ENCODE assay signal across 32 cellular contexts in the genomic region with DNA sequence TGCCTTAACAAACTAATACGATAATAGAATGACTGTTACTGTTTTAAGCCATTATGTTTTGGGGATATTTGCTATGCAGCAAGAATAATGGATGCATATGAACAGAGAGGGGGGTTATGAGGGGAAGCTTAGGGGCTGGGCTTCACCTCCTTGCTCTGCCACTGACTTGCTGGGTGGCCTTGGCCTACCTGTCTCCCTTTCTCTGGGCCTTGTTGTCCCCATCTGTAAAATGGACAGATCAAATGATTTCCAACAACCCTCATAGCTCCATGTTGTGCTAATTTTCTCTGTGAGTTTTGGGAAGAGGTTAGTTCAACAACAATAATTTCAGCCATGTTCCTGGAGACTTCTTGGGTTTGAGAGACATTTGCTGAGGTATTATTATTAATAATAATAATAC.
A peak's percentile ranks its signal among the peaks of the same experiment; 100 is the strongest.
DNase-seq lines count a peak whose midpoint lies in the region; ATAC-seq, FAIRE-seq and TF ChIP-seq lines count a peak whose summit lies in the region.
"Had no signal": no experiment of that assay in that cellular context is flagged by ENCODE, and none has a peak within 500 bp of the region (broad histone marks: within the 10 kb centered on the region; RNA-seq: fewer than 3 reads in every experiment).

No MANE protein-coding gene starts in this region.

- H3K9me1 ChIP-seq in K562 (ENCODE audit: control insufficient read depth, insufficient read depth, low read length): no peaks in the 10 kb centered on the region

- H3K9ac ChIP-seq in HepG2 (ENCODE audit: insufficient read depth, low read depth, low read length) (no peak overlapping the region), BLaER1 (no peak overlapping the region), K562 (ENCODE audit: insufficient read depth in 1 of 2, low read depth in 2 of 2, low read length in 2 of 2) (no peak overlapping the region)

- POLR2A ChIA-PET in HepG2 (lab: Yijun Ruan, JAX): no interaction called here
- POLR2A ChIA-PET in K562 (lab: Yijun Ruan, JAX): interaction anchor here (0.6 to 1.0 kb wide), 4 partner anchors 24 to 285 kb away, joined by 3 read pairs; no protein-coding TSS in a partner anchor

- H4K20me1 ChIP-seq in HepG2 (ENCODE audit: insufficient read depth, low read length): no peaks in the 10 kb centered on the region
- H4K20me1 ChIP-seq in BLaER1: no peaks in the 10 kb centered on the region
- H4K20me1 ChIP-seq in K562 (replicated peaks; ENCODE audit: control insufficient read depth, insufficient read depth, low read length): no peaks in the 10 kb centered on the region
- H4K20me1 ChIP-seq: BLaER1 treated with 17β-estradiol and CSF1 and Interleukin-3, amounts not matched to agents 10 nM and 100 nM had no signal

- no peak for DNase-seq in HepG2 (ENCODE audit: low spot score)
- DNase-seq in right lobe of liver: no peak
- DNase-seq in WERI-Rb-1: no peak
- DNase-seq in K562 (ENCODE audit: extremely low read depth in 1 of 4, low spot score in 3 of 4): no peak
- DNase-seq in DMS79 treated with DMSO at 0.1 percent for 48 hours (lab: John Stamatoyannopoulos, UW): no peak
- no peak for DNase-seq in pancreas
- DNase-seq: 8988T; ACHN; AML-193; C1 segment of cervical spinal cord; Caco-2; Calu3; CD4-positive, alpha-beta memory T cell; CD4-positive, alpha-beta T cell; CD4-positive, CD25-positive, alpha-beta regulatory T cell; CD8-positive, alpha-beta memory T cell; CD8-positive, alpha-beta T cell; COR-L47; DMS153; DMS53; DMS79; DND-41; EL had no signal

- H3K27me3 ChIP-seq in HepG2 (ENCODE audit: control insufficient read depth in 1 of 2, insufficient read depth in 2 of 2, low read length in 2 of 2) (no peaks in the 10 kb centered on the region), right lobe of liver (no peaks in the 10 kb centered on the region), BLaER1 (no peaks in the 10 kb centered on the region), WERI-Rb-1 (ENCODE audit: insufficient read depth, low read depth, severe bottlenecking) (no peaks in the 10 kb centered on the region), K562 (ENCODE audit: control insufficient read depth in 2 of 2, insufficient read depth in 2 of 2, low read length in 2 of 2) (no peaks in the 10 kb centered on the region), pancreas (no peaks in the 10 kb centered on the region)
- H3K27me3 ChIP-seq: BE2C; BLaER1 treated with 17β-estradiol and CSF1 and Interleukin-3, amounts not matched to agents 10 nM and 100 nM had no signal

- CTCF ChIA-PET in HepG2 (lab: Yijun Ruan, JAX; ENCODE audit: low intra/inter-chr PET ratio, low total read pairs) (no interaction called here), K562 (lab: Yijun Ruan, JAX; ENCODE audit: low intra/inter-chr PET ratio) (no interaction called here)

- TF ChIP-seq CTCF in HepG2 (CRISPR knock-in tag; IDR thresholded peaks at IDR 0.05) (no peak), right lobe of liver (IDR thresholded peaks at IDR 0.05) (no peak), WERI-Rb-1 (IDR thresholded peaks at IDR 0.05; ENCODE audit: low read depth, low read length) (no peak), K562 (IDR thresholded peaks at IDR 0.05 in 2 of 3, conservative IDR thresholded peaks at IDR 0.05 in 1 of 3; ENCODE audit: insufficient read depth in 2 of 3, low read depth in 1 of 3, low read length in 3 of 3) (no peak), pancreas (IDR thresholded peaks at IDR 0.05) (no peak)

- H3K27ac ChIP-seq in HepG2 (ENCODE audit: extremely low read length, insufficient read depth, low read length): no peak overlapping the region
- no peak overlapping the region for H3K27ac ChIP-seq in right lobe of liver
- H3K27ac ChIP-seq in BLaER1: peak overlapping the region; percentile 83
- peak overlapping the region; percentile 75 for H3K27ac ChIP-seq in WERI-Rb-1
- H3K27ac ChIP-seq in K562 (ENCODE audit: extremely low read depth, low read depth, low read length): peak overlapping the region; percentile 73; the same call in 1 of the 3 replicates
- no peak overlapping the region for H3K27ac ChIP-seq in pancreas
- H3K27ac ChIP-seq: 22Rv1, A549, C4-2B had no signal

- H3K9me3 ChIP-seq in HepG2 (ENCODE audit: low read length) (no peaks in the 10 kb centered on the region), right lobe of liver (no peaks in the 10 kb centered on the region), BLaER1 (peaks cover 51% of the 10 kb centered on the region), WERI-Rb-1 (ENCODE audit: severe bottlenecking) (peaks cover 22% of the 10 kb centered on the region), K562 (replicated peaks; ENCODE audit: control insufficient read depth, insufficient read depth, low read depth, low read length) (peaks cover 11% of the 10 kb centered on the region), pancreas (no peaks in the 10 kb centered on the region)
- H3K9me3 ChIP-seq: A549, BE2C, Caco-2 had no signal

- H3K79me2 ChIP-seq in HepG2 (ENCODE audit: insufficient read depth, low read length) (no peaks in the 10 kb centered on the region), K562 (ENCODE audit: control insufficient read depth, insufficient read depth, low read length) (no peaks in the 10 kb centered on the region; the same call in 1 of the 3 replicates)

- TF ChIP-seq POLR2A in HepG2 (IDR thresholded peaks at IDR 0.05; ENCODE audit: insufficient read depth in 1 of 2, low read depth in 2 of 2, low read length in 2 of 2) (no peak), right lobe of liver (IDR thresholded peaks at IDR 0.05) (no peak), K562 (conservative IDR thresholded peaks at IDR 0.05) (no peak)

- no peak for FAIRE-seq in HepG2 (lab: Jason Lieb, UNC)
- peak; percentile 54 for FAIRE-seq in K562 (lab: Jason Lieb, UNC)
- no peak for FAIRE-seq in pancreas (lab: Jason Lieb, UNC)
- FAIRE-seq: A204.1, A549, D721Med had no signal

- in situ Hi-C loops in HepG2 (cut with HindIII; ENCODE audit: extremely low pct_ligation_motif_present, low pct_unique_long_range_greater_than_20kb) (no loop called here), K562 (cut with MboI) (no loop called here)

- WGBS in HepG2 (ENCODE audit: low lambda C conversion rate): 89% methylated on average over 1 of the region's 1 CpG
- WGBS in right lobe of liver (ENCODE audit: insufficient coverage, low coverage, low lambda C conversion rate, missing lambda C conversion rate): 91% methylated on average over 1 of the region's 1 CpG
- WGBS in K562 (ENCODE audit: insufficient coverage, low coverage, missing lambda C conversion rate): 100% methylated on average over 1 of the region's 1 CpG
- WGBS in pancreas, 2 donors: 92 to 100% methylated on average over 1 of the region's 1 CpG

- no peaks in the 10 kb centered on the region for H3K4me1 ChIP-seq in HepG2 (ENCODE audit: insufficient read depth, low read length)
- H3K4me1 ChIP-seq in right lobe of liver: no peaks in the 10 kb centered on the region
- peaks cover 91% of the 10 kb centered on the region for H3K4me1 ChIP-seq in BLaER1
- H3K4me1 ChIP-seq in K562 (replicated peaks in 1 of 2; ENCODE audit: control insufficient read depth in 2 of 2, insufficient read depth in 2 of 2, low read length in 2 of 2): peaks cover 6 to 39% of the 10 kb centered on the region in 2 experiments; a peak in 4 of 5 replicates
- no peaks in the 10 kb centered on the region for H3K4me1 ChIP-seq in pancreas
- H3K4me1 ChIP-seq: A549, Caco-2 had no signal

- BruUV-seq in HepG2 (replicated peaks; lab: Mats Ljungman, UMichigan) (no TSS peak), K562 (replicated peaks; lab: Mats Ljungman, UMichigan) (no TSS peak)

- no peak overlapping the region for H2AFZ ChIP-seq in HepG2 (ENCODE audit: low read length)
- no peak overlapping the region for H2AFZ ChIP-seq in K562 (ENCODE audit: low read depth, low read length)

- H3K36me3 ChIP-seq in HepG2 (replicated peaks in 1 of 2; ENCODE audit: control insufficient read depth in 1 of 2, insufficient read depth in 2 of 2, low read length in 2 of 2): no peaks in the 10 kb centered on the region
- no peaks in the 10 kb centered on the region for H3K36me3 ChIP-seq in right lobe of liver
- H3K36me3 ChIP-seq in BLaER1: peaks cover 38% of the 10 kb centered on the region
- no peaks in the 10 kb centered on the region for H3K36me3 ChIP-seq in WERI-Rb-1
- H3K36me3 ChIP-seq in K562 (ENCODE audit: control insufficient read depth, insufficient read depth, low read length): no peaks in the 10 kb centered on the region; the same call in 2 of the 3 replicates
- no peaks in the 10 kb centered on the region for H3K36me3 ChIP-seq in pancreas
- H3K36me3 ChIP-seq: BE2C had no signal

- H3K4me3 ChIP-seq in HepG2 (replicated peaks in 1 of 3; ENCODE audit: insufficient read depth in 1 of 3, low read depth in 2 of 3, low read length in 3 of 3): no peak overlapping the region
- H3K4me3 ChIP-seq in right lobe of liver: no peak overlapping the region
- H3K4me3 ChIP-seq in BLaER1: no peak overlapping the region
- no peak overlapping the region for H3K4me3 ChIP-seq in WERI-Rb-1 (ENCODE audit: low read depth, low read length)
- H3K4me3 ChIP-seq in K562: no peak overlapping the region
- no peak overlapping the region for H3K4me3 ChIP-seq in pancreas
- H3K4me3 ChIP-seq: A549 had no signal

- ATAC-seq in HepG2: no peak
- ATAC-seq in right lobe of liver: no peak
- no peak for ATAC-seq in K562
- no peak for ATAC-seq in pancreas
- ATAC-seq in HG02763 (IDR thresholded peaks at IDR 0.05; ENCODE audit: unreplicated experiment): no peak
- ATAC-seq: A549; CD8-positive, alpha-beta T cell had no signal

- TF ChIP-seq EP300 in HepG2 (IDR thresholded peaks at IDR 0.05; ENCODE audit: low read depth in 2 of 2, low read length in 2 of 2): no peak
- no peak for TF ChIP-seq EP300 in HepG2 (CRISPR knock-in tag; IDR thresholded peaks at IDR 0.05; ENCODE audit: borderline replicate concordance)
- no peak for TF ChIP-seq EP300 in K562 (IDR thresholded peaks at IDR 0.05; ENCODE audit: low read length)

- TF ChIP-seq RAD21 in HepG2 (CRISPR knock-in tag; IDR thresholded peaks at IDR 0.05) (no peak), K562 (CRISPR knock-in tag; conservative IDR thresholded peaks at IDR 0.05 in 1 of 2, IDR thresholded peaks at IDR 0.05 in 1 of 2) (no peak)

- H3K4me2 ChIP-seq in HepG2 (ENCODE audit: low read depth, low read length) (no peak overlapping the region), BLaER1 (peak overlapping the region; percentile 59), K562 (ENCODE audit: insufficient read depth, low read length) (no peak overlapping the region)
- H3K4me2 ChIP-seq: A549 had no signal

- intact Hi-C loops in HepG2 (cut with micrococcal nuclease; ENCODE audit: unreplicated experiment) (no loop called here), right lobe of liver (cut with DNase I) (no loop called here), K562 (cut with micrococcal nuclease) (loop anchor here (2.0 kb wide), 1 partner anchor 114 kb away; no protein-coding TSS in a partner anchor), pancreas (cut with DNase I) (no loop called here)

TF ChIP-seq in HepG2, 621 proteins besides CTCF, POLR2A, EP300 and RAD21:
- TF ChIP-seq ZNF629 (CRISPR knock-in tag; conservative IDR thresholded peaks at IDR 0.05): peak; percentile 29; the same call in 1 of the 2 replicates
- TF ChIP-seq TSC22D2 (CRISPR knock-in tag; IDR thresholded peaks at IDR 0.05; ENCODE audit: borderline replicate concordance): no peak

TF ChIP-seq in K562, 482 proteins besides CTCF, POLR2A, EP300 and RAD21 (continues in another document):
- TF ChIP-seq STAT5B (CRISPR knock-in tag; IDR thresholded peaks at IDR 0.05) (no peak), RB1 (IDR thresholded peaks at IDR 0.05; ENCODE audit: low read depth) (no peak), TBP (optimal IDR thresholded peaks at IDR 0.05; ENCODE audit: low read depth, low read length) (no peak), YBX1 (IDR thresholded peaks at IDR 0.05) (no peak)

Comparison
In these comparisons a context has a peak if more than half of its experiments do, and no peak if none do; other contexts are left out.
1. H3K27ac ChIP-seq: peak in BLaER1 (single experiment), WERI-Rb-1 (single experiment) and K562 (single experiment); none in HepG2 (single experiment), right lobe of liver (0 of 3) and pancreas (0 of 4).